ENCODE assay signal across 29 cellular contexts in genomic region chr4:181846934-181847333, GRCh38.
DNase-seq lines count a peak whose midpoint lies in the region; ATAC-seq and TF ChIP-seq lines count a peak whose summit lies in the region.
"Had no signal": no experiment of that assay in that cellular context is flagged by ENCODE, and none has a peak within 500 bp of the region (broad histone marks: within the 10 kb centered on the region; RNA-seq: fewer than 3 reads in every experiment).

No MANE protein-coding gene starts in this region.

- H3K4me3 ChIP-seq in SK-N-SH (ENCODE audit: low read depth in 2 of 2, low read length in 1 of 2), result no peak overlapping the region
- H3K4me3 ChIP-seq: A549; BLaER1; BLaER1 treated with 17β-estradiol and CSF1 and Interleukin-3, amounts not matched to agents 10 nM and 100 nM had no signal

- in situ Hi-C loops in G401 (cut with HindIII; ENCODE audit: low sequenced_read_pairs), result no loop called here

- ATAC-seq in SK-N-SH treated with all-trans-retinoic acid at 6 μM for 48 hours (no peak), GM21737 (IDR thresholded peaks at IDR 0.05; ENCODE audit: unreplicated experiment) (no peak)
- ATAC-seq: A549; CD8-positive, alpha-beta T cell had no signal

- no peaks in the 10 kb centered on the region for H4K20me1 ChIP-seq in SK-N-SH (ENCODE audit: insufficient read depth)
- H4K20me1 ChIP-seq: BLaER1; BLaER1 treated with 17β-estradiol and CSF1 and Interleukin-3, amounts not matched to agents 10 nM and 100 nM had no signal

- no peaks in the 10 kb centered on the region for H3K27me3 ChIP-seq in SK-N-SH (ENCODE audit: insufficient read depth)
- H3K27me3 ChIP-seq: BE2C; BLaER1; BLaER1 treated with 17β-estradiol and CSF1 and Interleukin-3, amounts not matched to agents 10 nM and 100 nM had no signal

- H3K4me2 ChIP-seq in SK-N-SH, result no peak overlapping the region
- H3K4me2 ChIP-seq: A549; BLaER1; BLaER1 treated with 17β-estradiol and CSF1 and Interleukin-3, amounts not matched to agents 10 nM and 100 nM had no signal

- CTCF ChIA-PET in SK-N-SH (lab: Yijun Ruan, JAX), result no interaction called here

- WGBS in SK-N-SH (ENCODE audit: low lambda C conversion rate), result 57% methylated on average over 4 of the region's 4 CpGs

- H2AFZ ChIP-seq in SK-N-SH (ENCODE audit: low read depth), result no peak overlapping the region

- H3F3A ChIP-seq in SK-N-SH (replicated peaks; ENCODE audit: insufficient read depth), result no peaks in the 10 kb centered on the region

- no peak overlapping the region for H3K9ac ChIP-seq in SK-N-SH
- H3K9ac ChIP-seq: BLaER1; BLaER1 treated with 17β-estradiol and CSF1 and Interleukin-3, amounts not matched to agents 10 nM and 100 nM had no signal

- H3K9me3 ChIP-seq in SK-N-SH, result no peaks in the 10 kb centered on the region
- H3K9me3 ChIP-seq: A549; BE2C; BLaER1; BLaER1 treated with 17β-estradiol and CSF1 and Interleukin-3, amounts not matched to agents 10 nM and 100 nM; Caco-2 had no signal

- H3K9me2 ChIP-seq in SK-N-SH, result 0 out of 2 replicates have a peak, but pooled peaks cover 4% of the 10 kb centered on the region

- no peak overlapping the region for H3K27ac ChIP-seq in SK-N-SH (ENCODE audit: low read depth in 2 of 2, low read length in 1 of 2)
- H3K27ac ChIP-seq: 22Rv1; A549; BLaER1; BLaER1 treated with 17β-estradiol and CSF1 and Interleukin-3, amounts not matched to agents 10 nM and 100 nM; C4-2B had no signal

- POLR2A ChIA-PET in SK-N-SH (lab: Yijun Ruan, JAX), result no interaction called here

- H3K79me2 ChIP-seq in SK-N-SH (ENCODE audit: insufficient read depth), result no peaks in the 10 kb centered on the region

- no peak for TF ChIP-seq CTCF in SK-N-SH (IDR thresholded peaks at IDR 0.05)

- TF ChIP-seq EP300 in SK-N-SH (IDR thresholded peaks at IDR 0.05; ENCODE audit: borderline replicate concordance in 1 of 2, low read depth in 1 of 2, low read length in 1 of 2), result no peak

- no peaks in the 10 kb centered on the region for H3K36me3 ChIP-seq in SK-N-SH (replicated peaks in 1 of 2; ENCODE audit: control insufficient read depth in 1 of 2, insufficient read depth in 2 of 2, low read length in 1 of 2)
- H3K36me3 ChIP-seq: BE2C; BLaER1; BLaER1 treated with 17β-estradiol and CSF1 and Interleukin-3, amounts not matched to agents 10 nM and 100 nM had no signal

- peak; percentile 57 for DNase-seq in SK-N-SH
- no peak for DNase-seq in G401 (ENCODE audit: low spot score)
- DNase-seq: 8988T; ACHN; AML-193; BE2C; C1 segment of cervical spinal cord; Caco-2; Calu3; CD4-positive, alpha-beta memory T cell; CD4-positive, alpha-beta T cell; CD4-positive, CD25-positive, alpha-beta regulatory T cell; CD8-positive, alpha-beta memory T cell; CD8-positive, alpha-beta T cell; COR-L47; DMS 273 treated with DMSO at 0.1 percent for 48 hours; DMS153; DMS53; DMS79; DMS79 treated with DMSO at 0.1 percent for 48 hours; DND-41; EL had no signal

- H3K4me1 ChIP-seq in SK-N-SH (ENCODE audit: control insufficient read depth in 1 of 2, insufficient read depth in 2 of 2, low read depth in 1 of 2, low read length in 1 of 2), result peaks cover 0 to 6% of the 10 kb centered on the region in 2 experiments; a peak in 2 of 4 replicates
- H3K4me1 ChIP-seq: A549; BE2C; BLaER1; BLaER1 treated with 17β-estradiol and CSF1 and Interleukin-3, amounts not matched to agents 10 nM and 100 nM; Caco-2 had no signal

- peak; percentile 21; the same call in 1 of the 2 replicates for TF ChIP-seq RAD21 in SK-N-SH (IDR thresholded peaks at IDR 0.05; ENCODE audit: low read length)

TF ChIP-seq in SK-N-SH, 30 proteins besides CTCF, POLR2A, EP300 and RAD21 (continues in another document):
- no peak for TF ChIP-seq YY1 (IDR thresholded peaks at IDR 0.05; ENCODE audit: low read depth)
- no peak for TF ChIP-seq GABPA (IDR thresholded peaks at IDR 0.05; ENCODE audit: low read depth)
- TF ChIP-seq, protein P1, sequence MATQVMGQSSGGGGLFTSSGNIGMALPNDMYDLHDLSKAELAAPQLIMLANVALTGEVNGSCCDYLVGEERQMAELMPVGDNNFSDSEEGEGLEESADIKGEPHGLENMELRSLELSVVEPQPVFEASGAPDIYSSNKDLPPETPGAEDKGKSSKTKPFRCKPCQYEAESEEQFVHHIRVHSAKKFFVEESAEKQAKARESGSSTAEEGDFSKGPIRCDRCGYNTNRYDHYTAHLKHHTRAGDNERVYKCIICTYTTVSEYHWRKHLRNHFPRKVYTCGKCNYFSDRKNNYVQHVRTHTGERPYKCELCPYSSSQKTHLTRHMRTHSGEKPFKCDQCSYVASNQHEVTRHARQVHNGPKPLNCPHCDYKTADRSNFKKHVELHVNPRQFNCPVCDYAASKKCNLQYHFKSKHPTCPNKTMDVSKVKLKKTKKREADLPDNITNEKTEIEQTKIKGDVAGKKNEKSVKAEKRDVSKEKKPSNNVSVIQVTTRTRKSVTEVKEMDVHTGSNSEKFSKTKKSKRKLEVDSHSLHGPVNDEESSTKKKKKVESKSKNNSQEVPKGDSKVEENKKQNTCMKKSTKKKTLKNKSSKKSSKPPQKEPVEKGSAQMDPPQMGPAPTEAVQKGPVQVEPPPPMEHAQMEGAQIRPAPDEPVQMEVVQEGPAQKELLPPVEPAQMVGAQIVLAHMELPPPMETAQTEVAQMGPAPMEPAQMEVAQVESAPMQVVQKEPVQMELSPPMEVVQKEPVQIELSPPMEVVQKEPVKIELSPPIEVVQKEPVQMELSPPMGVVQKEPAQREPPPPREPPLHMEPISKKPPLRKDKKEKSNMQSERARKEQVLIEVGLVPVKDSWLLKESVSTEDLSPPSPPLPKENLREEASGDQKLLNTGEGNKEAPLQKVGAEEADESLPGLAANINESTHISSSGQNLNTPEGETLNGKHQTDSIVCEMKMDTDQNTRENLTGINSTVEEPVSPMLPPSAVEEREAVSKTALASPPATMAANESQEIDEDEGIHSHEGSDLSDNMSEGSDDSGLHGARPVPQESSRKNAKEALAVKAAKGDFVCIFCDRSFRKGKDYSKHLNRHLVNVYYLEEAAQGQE (IDR thresholded peaks at IDR 0.05; ENCODE audit: low read depth, low read length), result no peak
- no peak for TF ChIP-seq POLR2AphosphoS5 (IDR thresholded peaks at IDR 0.05; ENCODE audit: low read depth, low read length)
- TF ChIP-seq NFIC (IDR thresholded peaks at IDR 0.05; ENCODE audit: borderline replicate concordance), result no peak
- no peak for TF ChIP-seq IRF3 (IDR thresholded peaks at IDR 0.05; ENCODE audit: low read depth, low read length)

TF ChIP-seq in SK-N-SH treated with all-trans-retinoic acid at 6 μM for 48 hours, 23 proteins besides CTCF, POLR2A, EP300 and RAD21:
- TF ChIP-seq TCF4 (CRISPR knock-in tag; IDR thresholded peaks at IDR 0.05; ENCODE audit: borderline replicate concordance), result peak; percentile 71; the same call in 1 of the 2 replicates
- no peak for TF ChIP-seq CSDC2 (CRISPR knock-in tag; IDR thresholded peaks at IDR 0.05)
TF ChIP-seq in SK-N-SH treated with all-trans-retinoic acid at 6 μM for 48 hours: peak in this region for 1.
